ENCODE assay signal across 14 cellular contexts in the genomic region with DNA sequence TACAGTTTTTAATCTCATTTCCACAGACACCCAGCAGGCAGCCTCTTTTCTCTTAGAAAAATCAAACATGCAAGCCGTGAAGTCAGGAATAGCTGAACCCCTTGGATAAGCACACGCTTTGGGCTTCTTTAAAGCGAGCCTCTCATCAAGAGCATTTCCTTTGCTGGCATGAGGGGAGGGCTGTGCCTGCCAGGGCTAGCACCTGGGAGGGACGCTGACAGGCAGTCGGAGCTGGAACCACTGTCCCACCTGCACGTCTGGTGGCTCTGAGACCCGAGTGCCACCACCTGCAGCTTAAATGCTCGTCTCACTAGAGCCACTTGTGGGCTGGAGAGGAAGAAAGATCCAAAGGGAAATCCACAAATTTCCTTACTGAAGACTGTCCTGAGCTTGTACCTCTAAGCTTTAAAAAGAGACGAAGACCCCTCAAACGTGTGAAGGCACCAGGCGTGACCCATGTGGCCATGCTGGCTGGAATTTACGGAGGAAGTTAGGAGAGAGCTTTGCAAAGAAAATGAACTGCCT. TPM values are rescaled to one million over a fixed set of nuclear protein-coding genes. Genes with fewer than 3 reads are reported as not detected.
DNase-seq lines count a peak whose midpoint lies in the region; ATAC-seq and TF ChIP-seq lines count a peak whose summit lies in the region.
"Had no signal": no experiment of that assay in that cellular context is flagged by ENCODE, and none has a peak within 500 bp of the region (broad histone marks: within the 10 kb centered on the region; RNA-seq: fewer than 3 reads in every experiment).

No MANE protein-coding gene starts in this region.

- H3K27me3 Mint-ChIP-seq in GM23338 (ENCODE audit: insufficient read depth, low read depth, poor library complexity) (peaks cover 11% of the 10 kb centered on the region), T-cell (no peaks in the 10 kb centered on the region)

- H4K20me1 ChIP-seq in GM23338 (replicated peaks; ENCODE audit: insufficient read depth): no peaks in the 10 kb centered on the region; the same call in none of the 2 replicates

- H3K27ac ChIP-seq in GM23338 (ENCODE audit: low read depth) (no peak overlapping the region), foreskin keratinocyte (no peak overlapping the region)
- H3K27ac ChIP-seq: adrenal gland, C4-2B, coronary artery had no signal

- H3F3A ChIP-seq in GM23338 (replicated peaks; ENCODE audit: low read depth): no peaks in the 10 kb centered on the region; the same call in 1 of the 2 replicates

- no peak overlapping the region for H3K4me3 Mint-ChIP-seq in GM23338
- peak overlapping the region; percentile 43 to 67 (median 45) for H3K4me3 Mint-ChIP-seq in T-cell

- DNase-seq in DMS79 (lab: John Stamatoyannopoulos, UW) (peak; percentile 53), GM23338 (ENCODE audit: low spot score) (no peak), T-cell (no peak), inferior parietal cortex (ENCODE audit: extremely low spot score) (peak; percentile 24), KBM-7 (no peak), foreskin keratinocyte (no peak)
- DNase-seq: left cardiac atrium; stimulated activated CD4-positive, alpha-beta T cell treated with anti-CD3 and anti-CD28 coated beads, Interleukin-4, amount 100 ng/mL, for 1 hour had no signal

- H3K4me1 ChIP-seq in GM23338 (ENCODE audit: insufficient read depth) (no peaks in the 10 kb centered on the region), foreskin keratinocyte (peaks cover 8% of the 10 kb centered on the region)

- H2AFZ ChIP-seq in GM23338: no peak overlapping the region

- H3K27ac Mint-ChIP-seq in GM23338 (no peak overlapping the region), T-cell (peak overlapping the region; percentile 71 to 90)

- in situ Hi-C loops in KBM-7 (cut with MboI; ENCODE audit: low pct_unique_long_range_greater_than_20kb, low sequenced_read_pairs): no loop called here

- CTCF ChIA-PET in T-cell (lab: Charles Lee): interaction anchor here (0.8 to 1.0 kb wide), 2 partner anchors 10 to 11 kb away, joined by 3 to 4 read pairs; no protein-coding TSS in a partner anchor

- peaks cover 33% of the 10 kb centered on the region for H3K36me3 Mint-ChIP-seq in GM23338 (ENCODE audit: low read depth)
- H3K36me3 Mint-ChIP-seq in T-cell: peaks cover 13% of the 10 kb centered on the region

- TF ChIP-seq CTCF in GM23338 (conservative IDR thresholded peaks at IDR 0.05; ENCODE audit: low read depth in 2 of 2) (no peak), foreskin keratinocyte (conservative IDR thresholded peaks at IDR 0.05) (no peak)

- H3K9me3 Mint-ChIP-seq in GM23338 (no peaks in the 10 kb centered on the region), T-cell (no peaks in the 10 kb centered on the region)

- no peak overlapping the region for H3K4me2 ChIP-seq in GM23338

- H3K79me2 ChIP-seq in GM23338 (replicated peaks; ENCODE audit: insufficient read depth): no peaks in the 10 kb centered on the region

- H3K9me2 ChIP-seq in GM23338 (ENCODE audit: insufficient read depth): no peaks in the 10 kb centered on the region

- H3K36me3 ChIP-seq in GM23338 (ENCODE audit: insufficient read depth): peaks cover 5% of the 10 kb centered on the region

- H3K27me3 ChIP-seq in GM23338 (ENCODE audit: insufficient read depth) (no peaks in the 10 kb centered on the region), foreskin keratinocyte (no peaks in the 10 kb centered on the region)
- H3K27me3 ChIP-seq: adrenal gland, esophagus muscularis mucosa had no signal

- H3K4me1 Mint-ChIP-seq in GM23338 (peaks cover 5% of the 10 kb centered on the region; the same call in 2 of the 3 replicates), T-cell (peaks cover 6 to 19% (median 16%) of the 10 kb centered on the region in 3 donors)

- no peak overlapping the region for H3K4me3 ChIP-seq in GM23338
- H3K4me3 ChIP-seq: adrenal gland, coronary artery, esophagus muscularis mucosa had no signal

- ATAC-seq in GM23338: no peak
- peak in 3 of 4 experiments; percentile 24 to 44 (median 36) for ATAC-seq in T-cell (replicated peaks in 1 of 4)
- no peak for ATAC-seq in GM18511 (IDR thresholded peaks at IDR 0.05; ENCODE audit: unreplicated experiment)
- ATAC-seq in HG03520 (IDR thresholded peaks at IDR 0.05; ENCODE audit: unreplicated experiment): no peak
- ATAC-seq in foreskin keratinocyte: no peak
- ATAC-seq: left cardiac atrium had no signal

- POLR2A ChIA-PET in T-cell (lab: Charles Lee): interaction anchor here in 1 of 2 donors (0.6 kb wide), 1 partner anchor 21 kb away, joined by 5 read pairs; no protein-coding TSS in a partner anchor

TF ChIP-seq in GM23338, 12 proteins besides CTCF, POLR2A, EP300 and RAD21:
- 0 out of 2 replicates have a peak, but pooled peaks have one; percentile 10 for TF ChIP-seq POLR2AphosphoS5 (IDR thresholded peaks at IDR 0.05; ENCODE audit: low read depth)
- TF ChIP-seq NANOG (IDR thresholded peaks at IDR 0.05; ENCODE audit: borderline replicate concordance): no peak
- no peak for TF ChIP-seq JUNB (IDR thresholded peaks at IDR 0.05; ENCODE audit: unreplicated experiment)

RNA-seq across cellular contexts. Expression of gene MAP6D1, which starts 9.4 kb away (rescaled TPM):
- total RNA-seq in GM23338 (2014; rRNA removed; shearing (Covaris generic)): 8.2 and 10.6 TPM in 2 replicates
- polyA plus RNA-seq in GM23338 (2016; fragmentation: Nextera tagmentation; extraction: Ambion mirVana) (1.1 and 2.6 TPM in 2 replicates), foreskin keratinocyte (1.4 and 1.5 TPM in 2 replicates)
- total RNA-seq in T-cell (1 to 10 TPM; 1.2 to 3.3 (median 2.1) TPM), foreskin keratinocyte (1.3 and 1.5 TPM in 2 replicates)

Comparison
In these comparisons a context has a peak if more than half of its experiments do, and no peak if none do; other contexts are left out.
1. DNase-seq: peak in DMS79 (single experiment) and inferior parietal cortex (single experiment); none in GM23338 (single experiment), T-cell (0 of 34), KBM-7 (single experiment) and foreskin keratinocyte (0 of 2).
2. ATAC-seq: peak in T-cell (3 of 4); none in GM23338 (single experiment), GM18511 (single experiment), HG03520 (single experiment) and foreskin keratinocyte (single experiment).